ENCODE assay signal across 8 cellular contexts in the genomic region with DNA sequence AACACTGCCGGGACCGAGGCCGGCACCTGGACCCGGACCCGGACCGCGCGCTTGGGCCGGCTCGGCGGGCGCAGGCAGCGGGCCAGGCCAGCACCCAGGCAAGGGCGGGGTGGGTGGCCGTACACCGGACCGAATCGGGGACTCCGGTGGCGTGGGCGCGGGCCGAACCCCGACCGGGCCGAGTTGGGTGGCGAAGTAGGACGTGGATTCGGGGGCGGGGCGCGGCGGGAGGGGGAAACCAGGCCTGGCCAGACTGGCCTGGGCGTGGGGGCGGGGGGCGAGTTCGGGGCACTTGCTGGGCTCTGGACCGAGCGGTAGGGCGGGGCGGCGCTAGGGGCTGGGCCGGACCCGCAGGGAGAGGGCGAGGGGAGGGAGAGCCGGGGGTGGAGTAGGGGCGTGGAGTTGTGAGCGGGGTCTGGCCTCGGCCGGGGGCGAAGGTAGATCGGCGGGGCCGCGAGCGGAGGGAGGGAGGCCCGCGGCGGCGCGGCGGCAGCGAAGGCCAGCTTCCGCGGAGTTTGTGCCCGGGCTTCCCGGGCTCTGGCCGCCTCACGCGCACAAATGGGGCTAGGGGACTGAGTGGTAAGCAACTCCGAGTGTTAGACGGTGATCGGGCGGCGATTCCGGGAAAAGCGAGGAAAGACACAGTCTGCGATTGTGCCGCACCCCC. TPM values are rescaled to one million over a fixed set of nuclear protein-coding genes. Genes with fewer than 3 reads are reported as not detected.
DNase-seq lines count a peak whose midpoint lies in the region; ATAC-seq and TF ChIP-seq lines count a peak whose summit lies in the region.

No MANE protein-coding gene starts in this region.

- no peaks in the 10 kb centered on the region for H3K27me3 ChIP-seq in heart left ventricle

- 1 to 61% (median 19%) methylated on average over 34 to 79 of the region's 79 CpGs for WGBS in heart left ventricle, 4 donors

- TF ChIP-seq CTCF in heart left ventricle (IDR thresholded peaks at IDR 0.05): no peak

- H3K4me3 ChIP-seq in heart left ventricle: peak overlapping the region in 3 of 12 donors; percentile 48 to 60 (median 59)

- TF ChIP-seq POLR2A in heart left ventricle (IDR thresholded peaks at IDR 0.05): peak in 1 of 2 donors; percentile 59

- H3K36me3 ChIP-seq in heart left ventricle: no peaks in the 10 kb centered on the region

- peaks cover 0 to 7% (median 0%) of the 10 kb centered on the region in 12 donors for H3K4me1 ChIP-seq in heart left ventricle

- H3K9me3 ChIP-seq in heart left ventricle: no peaks in the 10 kb centered on the region

- peak overlapping the region; percentile 38 to 87 (median 72) for H3K27ac ChIP-seq in heart left ventricle

- ATAC-seq in Right ventricle myocardium superior (ENCODE audit: poor library complexity): peak; percentile 59
- ATAC-seq in heart left ventricle: peak in 3 of 4 donors; percentile 16 to 53 (median 40)
- ATAC-seq in sciatic nerve: peak; percentile 19
- no peak for ATAC-seq in HG02885 (IDR thresholded peaks at IDR 0.05; ENCODE audit: poor library complexity, unreplicated experiment)

- DNase-seq in Right ventricle myocardium superior: peak; percentile 78
- no peak for DNase-seq in cardiac septum (ENCODE audit: low spot score)
- DNase-seq in activated CD8-positive, alpha-beta memory T cell treated with anti-CD3 and anti-CD28 coated beads for 24 hours: peak; percentile 68
- DNase-seq in heart left ventricle: peak; percentile 54 to 81 (median 71)
- peak; percentile 73 for DNase-seq in sciatic nerve (ENCODE audit: low spot score)
- DNase-seq in NCI-H2171 treated with DMSO at 0.1 percent for 48 hours (lab: John Stamatoyannopoulos, UW): no peak
- DNase-seq in stimulated activated CD4-positive, alpha-beta T cell treated with anti-CD3 and anti-CD28 coated beads, Interleukin-2, amount 100 ng/mL, for 48 hours: no peak

- intact Hi-C loops in Right ventricle myocardium superior (cut with DNase I) (no loop called here), cardiac septum (cut with DNase I) (no loop called here), heart left ventricle (cut with DNase I) (loop anchor here in 7 of 10 donors (2.0 to 10.0 kb wide), 4 partner anchors 42 to 84 kb away; no protein-coding TSS in a partner anchor), sciatic nerve (cut with DNase I) (no loop called here)

RNA-seq across cellular contexts. Expression of a gene that starts 1.8 kb away (rescaled TPM):
- 10.1 TPM for total RNA-seq in Right ventricle myocardium superior
- total RNA-seq in cardiac septum: 9.8 TPM
- 10 to 100 TPM in 2 of 9 donors, 1 to 10 TPM in 7; 5.3 to 11.0 (median 9.0) TPM for total RNA-seq in heart left ventricle
- 1 to 10 TPM; 3.3 to 7.5 TPM for polyA plus RNA-seq in heart left ventricle
- total RNA-seq in sciatic nerve: 25.1 TPM

Comparison
In these comparisons a context has a peak if more than half of its experiments do, and no peak if none do; other contexts are left out.
1. DNase-seq: peak in Right ventricle myocardium superior (single experiment), activated CD8-positive, alpha-beta memory T cell treated with anti-CD3 and anti-CD28 coated beads for 24 hours (single experiment), heart left ventricle (5 of 5) and sciatic nerve (single experiment); none in cardiac septum (single experiment), NCI-H2171 treated with DMSO at 0.1 percent for 48 hours (single experiment) and stimulated activated CD4-positive, alpha-beta T cell treated with anti-CD3 and anti-CD28 coated beads, Interleukin-2, amount 100 ng/mL, for 48 hours (0 of 2).
2. intact Hi-C loops: an anchor here in heart left ventricle (2.0 to 10.0 kb wide); none called in Right ventricle myocardium superior, cardiac septum and sciatic nerve.